ENCODE assay signal across 14 cellular contexts in the genomic region with DNA sequence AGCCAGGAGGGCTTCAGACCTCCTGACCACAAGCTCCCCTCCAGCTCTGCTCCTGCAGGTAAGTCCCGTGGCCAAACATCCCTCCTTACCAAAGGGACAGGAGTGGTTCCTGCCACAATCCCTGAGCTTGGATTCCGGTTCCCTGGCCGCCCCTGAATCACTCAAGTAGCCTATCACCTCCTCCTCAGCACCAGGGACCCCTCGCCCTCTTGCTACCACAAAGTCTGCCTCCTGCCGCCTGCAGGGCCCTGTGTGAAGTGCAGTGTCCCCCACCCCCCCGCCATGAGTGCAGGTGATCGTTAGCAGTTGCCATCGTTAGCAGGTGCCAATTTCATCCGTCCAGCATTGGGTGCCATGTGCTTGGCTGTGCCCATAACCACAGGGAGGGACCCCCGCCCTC. TPM values are rescaled to one million over a fixed set of nuclear protein-coding genes. Genes with fewer than 3 reads are reported as not detected.
A peak's percentile ranks its signal among the peaks of the same experiment; 100 is the strongest.
DNase-seq lines count a peak whose midpoint lies in the region; ATAC-seq and TF ChIP-seq lines count a peak whose summit lies in the region.
"Had no signal": no experiment of that assay in that cellular context is flagged by ENCODE, and none has a peak within 500 bp of the region (broad histone marks: within the 10 kb centered on the region; RNA-seq: fewer than 3 reads in every experiment).

No MANE protein-coding gene starts in this region.

- TF ChIP-seq EP300 in gastroesophageal sphincter (IDR thresholded peaks at IDR 0.05), result no peak

- H3K27ac ChIP-seq in VCaP (peak overlapping the region; percentile 99; the same call in 1 of the 2 replicates), gastroesophageal sphincter (no peak overlapping the region)

- no peaks in the 10 kb centered on the region for H3K9me3 ChIP-seq in gastroesophageal sphincter

- TF ChIP-seq CTCF in AG09309 (IDR thresholded peaks at IDR 0.05; ENCODE audit: control insufficient read depth, insufficient read depth, low read depth, low read length, missing control alignments) (peak; percentile 6), GM12865 (IDR thresholded peaks at IDR 0.05; ENCODE audit: insufficient read depth, low read depth, low read length, missing control alignments) (peak; percentile 21), VCaP (conservative IDR thresholded peaks at IDR 0.05) (no peak), gastroesophageal sphincter (IDR thresholded peaks at IDR 0.05) (no peak)

- peaks cover 0 to 22% (median 0%) of the 10 kb centered on the region in 3 donors for H3K4me1 ChIP-seq in gastroesophageal sphincter

- peaks cover 0 to 45% of the 10 kb centered on the region in 2 donors for H3K36me3 ChIP-seq in gastroesophageal sphincter

- in situ Hi-C loops in KBM-7 (cut with MboI; ENCODE audit: low pct_unique_long_range_greater_than_20kb, low sequenced_read_pairs), result no loop called here

- H3K27me3 ChIP-seq in gastroesophageal sphincter, result no peaks in the 10 kb centered on the region

- TF ChIP-seq POLR2A in gastroesophageal sphincter (IDR thresholded peaks at IDR 0.05), result no peak

- WGBS in gastroesophageal sphincter (ENCODE audit: low coverage in 1 of 2), 2 donors, result 70% methylated on average over 2 of the region's 10 CpGs; no CpG with 5 or more reads in 1 of the 2 donors

- DNase-seq in AG09309 (ENCODE audit: low read depth), result no peak
- DNase-seq in GM12865 (ENCODE audit: low read depth), result peak; percentile 9
- peak; percentile 20 for DNase-seq in iPS DF 19.7 (ENCODE audit: low read depth, low spot score)
- DNase-seq in KBM-7, result no peak
- no peak for DNase-seq in islet precursor cell
- DNase-seq: activated T-cell treated with anti-CD3 and anti-CD28 coated beads, Interleukin-2, amount 50 U/mL, for 72 hours; central memory CD4-positive, alpha-beta T cell; HCEC 1CT; NCI-H1694 treated with DMSO at 0.1 percent for 48 hours had no signal

- ATAC-seq in gastroesophageal sphincter, result no peak
- ATAC-seq in HG03135 (IDR thresholded peaks at IDR 0.05; ENCODE audit: unreplicated experiment), result no peak
- ATAC-seq: activated T-cell treated with anti-CD3 and anti-CD28 coated beads, Interleukin-2, amount 50 U/mL, for 72 hours; CD8-positive, alpha-beta T cell; Panc1 had no signal

- H3K4me3 ChIP-seq in AG09309 (ENCODE audit: control insufficient read depth, low read depth, low read length) (no peak overlapping the region), GM12865 (ENCODE audit: low read depth, low read length) (no peak overlapping the region), gastroesophageal sphincter (no peak overlapping the region)

RNA-seq across cellular contexts. Expression of a gene that starts 40.8 kb away (rescaled TPM):
- 100 to 1,000 TPM in 2 of 4 donors, 10 to 100 TPM in 2; 87.0 to 125 (median 104) TPM for total RNA-seq in gastroesophageal sphincter

Comparison
In these comparisons a context has a peak if more than half of its experiments do, and no peak if none do; other contexts are left out.
1. DNase-seq: peak in GM12865 (single experiment) and iPS DF 19.7 (single experiment); none in AG09309 (single experiment), KBM-7 (single experiment) and islet precursor cell (single experiment).
2. CTCF ChIP-seq: peak in AG09309 (single experiment) and GM12865 (single experiment); none in VCaP (single experiment) and gastroesophageal sphincter (0 of 4).